In the genomic region with DNA sequence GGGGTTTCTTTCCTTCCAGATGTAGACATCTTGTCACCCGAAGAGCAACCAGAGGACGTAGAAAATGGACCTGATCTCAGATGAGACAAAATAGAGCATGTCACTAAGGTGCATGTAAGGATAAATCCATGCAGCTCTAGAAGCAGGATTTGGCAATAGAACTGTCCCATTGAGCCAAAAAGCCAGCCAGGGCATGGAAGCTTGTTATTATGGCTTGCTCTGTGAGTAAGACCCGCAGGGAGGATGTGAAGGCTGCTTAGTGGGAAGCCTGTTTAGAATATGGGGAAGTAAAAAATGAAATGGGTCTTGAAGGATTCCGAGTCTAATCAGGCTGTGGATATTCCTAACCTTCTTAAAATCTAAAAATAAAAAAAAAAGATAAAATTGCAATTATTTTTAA, we compare ENCODE assay signal across 1 cellular context.
TF ChIP-seq lines count a peak whose summit lies in the region.

No MANE protein-coding gene starts in this region.

TF ChIP-seq in HepG2, 621 proteins besides CTCF, POLR2A, EP300 and RAD21 (continued from another document):
- TF ChIP-seq, protein P1, sequence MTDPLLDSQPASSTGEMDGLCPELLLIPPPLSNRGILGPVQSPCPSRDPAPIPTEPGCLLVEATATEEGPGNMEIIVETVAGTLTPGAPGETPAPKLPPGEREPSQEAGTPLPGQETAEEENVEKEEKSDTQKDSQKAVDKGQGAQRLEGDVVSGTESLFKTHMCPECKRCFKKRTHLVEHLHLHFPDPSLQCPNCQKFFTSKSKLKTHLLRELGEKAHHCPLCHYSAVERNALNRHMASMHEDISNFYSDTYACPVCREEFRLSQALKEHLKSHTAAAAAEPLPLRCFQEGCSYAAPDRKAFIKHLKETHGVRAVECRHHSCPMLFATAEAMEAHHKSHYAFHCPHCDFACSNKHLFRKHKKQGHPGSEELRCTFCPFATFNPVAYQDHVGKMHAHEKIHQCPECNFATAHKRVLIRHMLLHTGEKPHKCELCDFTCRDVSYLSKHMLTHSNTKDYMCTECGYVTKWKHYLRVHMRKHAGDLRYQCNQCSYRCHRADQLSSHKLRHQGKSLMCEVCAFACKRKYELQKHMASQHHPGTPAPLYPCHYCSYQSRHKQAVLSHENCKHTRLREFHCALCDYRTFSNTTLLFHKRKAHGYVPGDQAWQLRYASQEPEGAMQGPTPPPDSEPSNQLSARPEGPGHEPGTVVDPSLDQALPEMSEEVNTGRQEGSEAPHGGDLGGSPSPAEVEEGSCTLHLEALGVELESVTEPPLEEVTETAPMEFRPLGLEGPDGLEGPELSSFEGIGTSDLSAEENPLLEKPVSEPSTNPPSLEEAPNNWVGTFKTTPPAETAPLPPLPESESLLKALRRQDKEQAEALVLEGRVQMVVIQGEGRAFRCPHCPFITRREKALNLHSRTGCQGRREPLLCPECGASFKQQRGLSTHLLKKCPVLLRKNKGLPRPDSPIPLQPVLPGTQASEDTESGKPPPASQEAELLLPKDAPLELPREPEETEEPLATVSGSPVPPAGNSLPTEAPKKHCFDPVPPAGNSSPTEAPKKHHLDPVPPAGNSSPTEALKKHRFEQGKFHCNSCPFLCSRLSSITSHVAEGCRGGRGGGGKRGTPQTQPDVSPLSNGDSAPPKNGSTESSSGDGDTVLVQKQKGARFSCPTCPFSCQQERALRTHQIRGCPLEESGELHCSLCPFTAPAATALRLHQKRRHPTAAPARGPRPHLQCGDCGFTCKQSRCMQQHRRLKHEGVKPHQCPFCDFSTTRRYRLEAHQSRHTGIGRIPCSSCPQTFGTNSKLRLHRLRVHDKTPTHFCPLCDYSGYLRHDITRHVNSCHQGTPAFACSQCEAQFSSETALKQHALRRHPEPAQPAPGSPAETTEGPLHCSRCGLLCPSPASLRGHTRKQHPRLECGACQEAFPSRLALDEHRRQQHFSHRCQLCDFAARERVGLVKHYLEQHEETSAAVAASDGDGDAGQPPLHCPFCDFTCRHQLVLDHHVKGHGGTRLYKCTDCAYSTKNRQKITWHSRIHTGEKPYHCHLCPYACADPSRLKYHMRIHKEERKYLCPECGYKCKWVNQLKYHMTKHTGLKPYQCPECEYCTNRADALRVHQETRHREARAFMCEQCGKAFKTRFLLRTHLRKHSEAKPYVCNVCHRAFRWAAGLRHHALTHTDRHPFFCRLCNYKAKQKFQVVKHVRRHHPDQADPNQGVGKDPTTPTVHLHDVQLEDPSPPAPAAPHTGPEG (CRISPR knock-in tag; IDR thresholded peaks at IDR 0.05): no peak
- TF ChIP-seq, protein P2, sequence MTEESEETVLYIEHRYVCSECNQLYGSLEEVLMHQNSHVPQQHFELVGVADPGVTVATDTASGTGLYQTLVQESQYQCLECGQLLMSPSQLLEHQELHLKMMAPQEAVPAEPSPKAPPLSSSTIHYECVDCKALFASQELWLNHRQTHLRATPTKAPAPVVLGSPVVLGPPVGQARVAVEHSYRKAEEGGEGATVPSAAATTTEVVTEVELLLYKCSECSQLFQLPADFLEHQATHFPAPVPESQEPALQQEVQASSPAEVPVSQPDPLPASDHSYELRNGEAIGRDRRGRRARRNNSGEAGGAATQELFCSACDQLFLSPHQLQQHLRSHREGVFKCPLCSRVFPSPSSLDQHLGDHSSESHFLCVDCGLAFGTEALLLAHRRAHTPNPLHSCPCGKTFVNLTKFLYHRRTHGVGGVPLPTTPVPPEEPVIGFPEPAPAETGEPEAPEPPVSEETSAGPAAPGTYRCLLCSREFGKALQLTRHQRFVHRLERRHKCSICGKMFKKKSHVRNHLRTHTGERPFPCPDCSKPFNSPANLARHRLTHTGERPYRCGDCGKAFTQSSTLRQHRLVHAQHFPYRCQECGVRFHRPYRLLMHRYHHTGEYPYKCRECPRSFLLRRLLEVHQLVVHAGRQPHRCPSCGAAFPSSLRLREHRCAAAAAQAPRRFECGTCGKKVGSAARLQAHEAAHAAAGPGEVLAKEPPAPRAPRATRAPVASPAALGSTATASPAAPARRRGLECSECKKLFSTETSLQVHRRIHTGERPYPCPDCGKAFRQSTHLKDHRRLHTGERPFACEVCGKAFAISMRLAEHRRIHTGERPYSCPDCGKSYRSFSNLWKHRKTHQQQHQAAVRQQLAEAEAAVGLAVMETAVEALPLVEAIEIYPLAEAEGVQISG (CRISPR knock-in tag; IDR thresholded peaks at IDR 0.05): no peak
- no peak for TF ChIP-seq NR2F6 (IDR thresholded peaks at IDR 0.05)
- no peak for TF ChIP-seq NR2F6 (CRISPR knock-in tag; IDR thresholded peaks at IDR 0.05)
- TF ChIP-seq ATF3 (CRISPR knock-in tag; IDR thresholded peaks at IDR 0.05): no peak
